In genomic region chr9:614421-614820, GRCh38 we compare ENCODE assay signal across 11 cellular contexts.
A peak's percentile ranks its signal among the peaks of the same experiment; 100 is the strongest.
DNase-seq lines count a peak whose midpoint lies in the region; ATAC-seq and TF ChIP-seq lines count a peak whose summit lies in the region.
"Had no signal": no experiment of that assay in that cellular context is flagged by ENCODE, and none has a peak within 500 bp of the region (broad histone marks: within the 10 kb centered on the region; RNA-seq: fewer than 3 reads in every experiment).

No MANE protein-coding gene starts in this region.

- no peaks in the 10 kb centered on the region for H3K9me3 Mint-ChIP-seq in activated naive CD8-positive, alpha-beta T cell treated with anti-CD3 and anti-CD28 coated beads, Interleukin-2, amount 50 U/mL, for 24 hours
- H3K9me3 Mint-ChIP-seq: central memory CD8-positive, alpha-beta T cell; stimulated activated naive CD8-positive, alpha-beta T cell treated with anti-CD3 and anti-CD28 coated beads, Interleukin-15, Interleukin-2, amounts not matched to agents 100 ng/mL and 50 ng/mL, for 24 hours had no signal

- no peaks in the 10 kb centered on the region for H3K27me3 Mint-ChIP-seq in activated naive CD8-positive, alpha-beta T cell treated with anti-CD3 and anti-CD28 coated beads, Interleukin-2, amount 50 U/mL, for 24 hours
- H3K27me3 Mint-ChIP-seq: central memory CD8-positive, alpha-beta T cell; stimulated activated naive CD8-positive, alpha-beta T cell treated with anti-CD3 and anti-CD28 coated beads, Interleukin-15, Interleukin-2, amounts not matched to agents 100 ng/mL and 50 ng/mL, for 24 hours had no signal

- no peaks in the 10 kb centered on the region for H3K9me3 ChIP-seq in uterus

- no peak overlapping the region for H3K27ac Mint-ChIP-seq in activated naive CD8-positive, alpha-beta T cell treated with anti-CD3 and anti-CD28 coated beads, Interleukin-2, amount 50 U/mL, for 24 hours
- H3K27ac Mint-ChIP-seq: stimulated activated naive CD8-positive, alpha-beta T cell treated with anti-CD3 and anti-CD28 coated beads, Interleukin-15, Interleukin-2, amounts not matched to agents 100 ng/mL and 50 ng/mL, for 24 hours had no signal

- H3K4me3 ChIP-seq in NB4 (ENCODE audit: low read depth, low read length) (peak overlapping the region; percentile 37), coronary artery (no peak overlapping the region), uterus (no peak overlapping the region)
- H3K4me3 ChIP-seq: PC-9 had no signal

- TF ChIP-seq CTCF in NB4 (IDR thresholded peaks at IDR 0.05; ENCODE audit: low read depth, low read length) (peak; percentile 5), coronary artery (IDR thresholded peaks at IDR 0.05) (no peak), uterus (IDR thresholded peaks at IDR 0.05) (no peak)

- H3K4me1 ChIP-seq in uterus: peaks cover 0 to 3% of the 10 kb centered on the region in 2 donors

- H3K36me3 ChIP-seq in uterus: no peaks in the 10 kb centered on the region

- H3K4me3 Mint-ChIP-seq in activated naive CD8-positive, alpha-beta T cell treated with anti-CD3 and anti-CD28 coated beads, Interleukin-2, amount 50 U/mL, for 24 hours: no peak overlapping the region
- H3K4me3 Mint-ChIP-seq: central memory CD8-positive, alpha-beta T cell; stimulated activated naive CD8-positive, alpha-beta T cell treated with anti-CD3 and anti-CD28 coated beads, Interleukin-15, Interleukin-2, amounts not matched to agents 100 ng/mL and 50 ng/mL, for 24 hours had no signal

- ATAC-seq in activated naive CD8-positive, alpha-beta T cell treated with anti-CD3 and anti-CD28 coated beads, Interleukin-2, amount 50 U/mL, for 24 hours: no peak
- ATAC-seq in HG03095 (IDR thresholded peaks at IDR 0.05; ENCODE audit: unreplicated experiment): no peak
- ATAC-seq in HG02588 (IDR thresholded peaks at IDR 0.05; ENCODE audit: unreplicated experiment): no peak

- H3K4me1 Mint-ChIP-seq in activated naive CD8-positive, alpha-beta T cell treated with anti-CD3 and anti-CD28 coated beads, Interleukin-2, amount 50 U/mL, for 24 hours: peaks cover 4% of the 10 kb centered on the region

- intact Hi-C loops in uterus (cut with DNase I; ENCODE audit: low total_unique reads): loop anchor here (5.0 kb wide), 1 partner anchor 148 kb away; no protein-coding TSS in a partner anchor

- peak; percentile 97 for DNase-seq in NB4 (ENCODE audit: low read depth)
- no peak for DNase-seq in coronary artery (ENCODE audit: low spot score)
- peak; percentile 34 to 41 for DNase-seq in lung microvascular endothelial cell (ENCODE audit: low read depth in 2 of 2)
- no peak for DNase-seq in uterus
- no peak for DNase-seq in activated naive CD8-positive, alpha-beta T cell treated with anti-CD3 and anti-CD28 coated beads, Interleukin-2, amount 50 U/mL, for 24 hours
- DNase-seq: Karpas-422 had no signal

- H3K36me3 Mint-ChIP-seq in activated naive CD8-positive, alpha-beta T cell treated with anti-CD3 and anti-CD28 coated beads, Interleukin-2, amount 50 U/mL, for 24 hours (ENCODE audit: low read depth): no peaks in the 10 kb centered on the region

- TF ChIP-seq POLR2A in NB4 (IDR thresholded peaks at IDR 0.05; ENCODE audit: extremely low read depth, insufficient read length): no peak
- TF ChIP-seq POLR2A in uterus (IDR thresholded peaks at IDR 0.05): no peak

- H3K27ac ChIP-seq in coronary artery: peak overlapping the region; percentile 63 to 83
- H3K27ac ChIP-seq in uterus: peak overlapping the region; percentile 58 to 80
- H3K27ac ChIP-seq: PC-9 had no signal

- no peaks in the 10 kb centered on the region for H3K27me3 ChIP-seq in uterus

Comparison
In these comparisons a context has a peak if more than half of its experiments do, and no peak if none do; other contexts are left out.
1. DNase-seq: peak in NB4 (single experiment) and lung microvascular endothelial cell (2 of 2); none in coronary artery (single experiment), uterus (0 of 2) and activated naive CD8-positive, alpha-beta T cell treated with anti-CD3 and anti-CD28 coated beads, Interleukin-2, amount 50 U/mL, for 24 hours (single experiment).